In the genomic region with DNA sequence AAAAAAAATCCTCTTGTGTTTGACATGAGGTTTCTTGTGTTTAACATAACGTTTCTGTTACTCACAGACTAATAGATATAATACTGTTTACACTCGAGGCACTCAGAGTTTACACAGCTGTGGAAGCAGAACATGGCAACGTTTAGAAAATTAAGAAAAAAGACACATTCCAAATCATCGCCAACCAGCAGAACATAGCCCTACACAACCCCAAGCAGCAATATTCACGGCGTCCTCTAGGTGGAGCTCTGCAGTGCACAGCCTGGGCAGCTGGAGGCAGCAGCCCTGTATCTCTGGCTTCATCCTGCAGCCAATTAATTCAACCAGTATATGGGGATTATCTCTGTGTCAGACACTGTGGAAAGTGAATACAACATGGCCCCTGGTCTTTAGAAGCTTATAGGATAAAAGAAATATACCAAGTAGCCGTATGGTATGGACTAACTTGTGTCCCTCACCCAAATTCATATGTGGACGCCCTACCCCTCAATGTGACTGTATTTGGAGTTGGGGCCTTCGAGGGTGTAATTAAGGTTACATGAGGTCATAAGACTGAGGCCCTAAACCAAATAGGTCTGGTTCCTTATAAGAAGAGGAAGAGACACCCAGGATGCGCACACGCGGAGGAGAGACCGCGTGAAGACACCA, we compare ENCODE assay signal across 8 cellular contexts. TPM values are rescaled to one million over a fixed set of nuclear protein-coding genes. Genes with fewer than 3 reads are reported as not detected.
DNase-seq lines count a peak whose midpoint lies in the region; FAIRE-seq and TF ChIP-seq lines count a peak whose summit lies in the region.

No MANE protein-coding gene starts in this region.

- no peaks in the 10 kb centered on the region for H3K36me3 ChIP-seq in astrocyte (ENCODE audit: insufficient read depth, low read length)

- H3K27me3 Mint-ChIP-seq in astrocyte (ENCODE audit: low read depth, unreplicated experiment), result peaks cover 2% of the 10 kb centered on the region

- H3K79me2 ChIP-seq in astrocyte (ENCODE audit: insufficient read depth, low read length), result no peaks in the 10 kb centered on the region

- no peak overlapping the region for H3K27ac ChIP-seq in astrocyte (ENCODE audit: low read depth, low read length)

- no peak overlapping the region for H3K4me3 ChIP-seq in astrocyte (ENCODE audit: insufficient read depth, low read depth, low read length)

- no peak overlapping the region for H3K27ac Mint-ChIP-seq in astrocyte (ENCODE audit: unreplicated experiment)

- H3K9me3 Mint-ChIP-seq in astrocyte (ENCODE audit: unreplicated experiment), result no peaks in the 10 kb centered on the region

- no peaks in the 10 kb centered on the region for H3K9me3 ChIP-seq in astrocyte (ENCODE audit: insufficient read depth, low read depth, low read length)

- TF ChIP-seq CTCF in GM10266 (IDR thresholded peaks at IDR 0.05; ENCODE audit: control insufficient read depth, insufficient read depth, low read depth, missing control alignments) (peak; percentile 94), astrocyte (IDR thresholded peaks at IDR 0.05; ENCODE audit: insufficient read depth, low read depth, low read length) (peak; percentile 89)

- H3K27me3 ChIP-seq in astrocyte (ENCODE audit: insufficient read depth, low read length), result no peaks in the 10 kb centered on the region

- H3K4me3 Mint-ChIP-seq in astrocyte (ENCODE audit: unreplicated experiment), result no peak overlapping the region

- FAIRE-seq in astrocyte (lab: Jason Lieb, UNC), result no peak

- DNase-seq in GM10266 (ENCODE audit: extremely low spot score), result peak; percentile 75
- peak; percentile 52 for DNase-seq in H4 (ENCODE audit: low spot score)
- DNase-seq in M059J (ENCODE audit: low read depth), result peak; percentile 50
- DNase-seq in T-helper 2 cell, result peak; percentile 49 to 84 (median 71)
- peak; percentile 61 for DNase-seq in astrocyte (ENCODE audit: low read depth)
- DNase-seq in hypothalamus (lab: John Stamatoyannopoulos, UW), result peak in 41 of 51 donors; percentile 1 to 75 (median 29)
- peak; percentile 32 for DNase-seq in smooth muscle cell of the brain vasculature (ENCODE audit: low read depth, low spot score)
- no peak for DNase-seq in NCI-H524 treated with DMSO at 0.1 percent for 48 hours (lab: John Stamatoyannopoulos, UW)

- H3K4me1 ChIP-seq in astrocyte (ENCODE audit: insufficient read depth, low read length), result peaks cover 6% of the 10 kb centered on the region

- no peaks in the 10 kb centered on the region for H4K20me1 ChIP-seq in astrocyte (ENCODE audit: insufficient read depth, low read length)

- no peak overlapping the region for H3K9ac ChIP-seq in astrocyte (ENCODE audit: low read length)

- H2AFZ ChIP-seq in astrocyte (ENCODE audit: low read depth, low read length), result no peak overlapping the region

- no peaks in the 10 kb centered on the region for H3K36me3 Mint-ChIP-seq in astrocyte (ENCODE audit: low read depth, unreplicated experiment)

- H3K4me2 ChIP-seq in astrocyte (ENCODE audit: low read length), result peak overlapping the region; percentile 38

- peaks cover 17% of the 10 kb centered on the region for H3K4me1 Mint-ChIP-seq in astrocyte (ENCODE audit: low read depth, unreplicated experiment)

RNA-seq across cellular contexts. Expression of a gene that starts 36.5 kb away (rescaled TPM):
- total RNA-seq in H4 (2014; rRNA removed; shearing (Covaris generic)), result 9.1 and 11.3 TPM in 2 replicates
- 7.0 and 8.4 TPM in 2 replicates for total RNA-seq in M059J (2014; rRNA removed; shearing (Covaris generic))
- total RNA-seq in astrocyte, result 4.7 and 4.8 TPM in 2 replicates

RNA-seq across cellular contexts. Expression of a gene that starts 54.7 kb away (rescaled TPM):
- 25.2 and 42.4 TPM in 2 replicates for total RNA-seq in H4 (2014; rRNA removed; shearing (Covaris generic))
- 34.6 and 55.0 TPM in 2 replicates for total RNA-seq in M059J (2014; rRNA removed; shearing (Covaris generic))
- 76.2 and 87.2 TPM in 2 replicates for total RNA-seq in astrocyte
